In the genomic region with DNA sequence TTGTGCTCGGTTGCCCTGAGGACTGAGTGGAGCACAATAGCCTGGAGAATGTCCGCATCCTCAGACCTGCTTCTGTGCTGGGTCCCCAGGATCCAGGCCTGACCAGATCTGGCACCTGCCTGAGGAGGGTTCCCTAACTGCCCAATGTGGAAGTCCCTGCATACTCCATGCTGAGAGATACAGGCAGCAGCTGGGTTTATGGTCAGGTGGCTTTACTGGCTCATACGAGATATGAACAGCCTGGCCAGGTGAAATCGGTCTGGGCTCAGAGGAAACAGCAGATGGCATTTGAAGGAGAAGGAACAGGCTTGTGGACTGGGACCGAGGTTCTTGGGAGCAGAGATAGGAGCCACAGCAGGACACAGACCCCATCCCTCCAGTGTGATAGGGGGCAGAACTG, we compare ENCODE assay signal across 23 cellular contexts.
"Had no signal": no experiment of that assay in that cellular context is flagged by ENCODE, and none has a peak within 500 bp of the region (broad histone marks: within the 10 kb centered on the region; RNA-seq: fewer than 3 reads in every experiment).

No MANE protein-coding gene starts in this region.

- H3K27ac ChIP-seq: gastrocnemius medialis, hepatocyte, left lung, neural progenitor cell, prostate gland, sigmoid colon, stomach, thyroid gland had no signal

- H3K36me3 ChIP-seq: gastrocnemius medialis, left lung, neural progenitor cell, prostate gland, sigmoid colon, thyroid gland had no signal

- H3K27me3 ChIP-seq: gastrocnemius medialis, hepatocyte, neural progenitor cell, sigmoid colon, thyroid gland had no signal

- DNase-seq: cortex of kidney; effector memory CD8-positive, alpha-beta T cell; foreskin fibroblast; gastrocnemius medialis; head of caudate nucleus; kidney; left lung; mesendoderm; midbrain; naive thymus-derived CD4-positive, alpha-beta T cell; nucleus accumbens; right cardiac atrium; sigmoid colon; stimulated activated CD4-positive, alpha-beta T cell treated with anti-CD3 and anti-CD28 coated beads, Interleukin-2, amount 100 ng/mL, for 24 hours; stimulated activated CD4-positive, alpha-beta T cell treated with anti-CD3 and anti-CD28 coated beads, Interleukin-4, amount 100 ng/mL, for 24 hours; stimulated activated naive CD4-positive, alpha-beta T cell treated with Interleukin-2 at 50 U/mL for 16 hours; stomach; thyroid gland; trophoblast cell had no signal

- H3K4me3 ChIP-seq: gastrocnemius medialis, hepatocyte, left lung, neural progenitor cell, prostate gland, sigmoid colon, stomach, thyroid gland had no signal

- H3K4me1 ChIP-seq: gastrocnemius medialis had no signal

- H3K9me3 ChIP-seq: gastrocnemius medialis, left lung, prostate gland, sigmoid colon, stomach, thyroid gland had no signal

- ATAC-seq: effector memory CD8-positive, alpha-beta T cell; gastrocnemius medialis; left lung; naive thymus-derived CD4-positive, alpha-beta T cell; right cardiac atrium; stimulated activated effector memory CD8-positive, alpha-beta T cell treated with anti-CD3 and anti-CD28 coated beads, Interleukin-12 subunit alpha, Interleukin-12 subunit beta, amount 100 ng/mL, for 72 hours had no signal
